11 cellular contexts compared by ENCODE assay signal in the genomic region with DNA sequence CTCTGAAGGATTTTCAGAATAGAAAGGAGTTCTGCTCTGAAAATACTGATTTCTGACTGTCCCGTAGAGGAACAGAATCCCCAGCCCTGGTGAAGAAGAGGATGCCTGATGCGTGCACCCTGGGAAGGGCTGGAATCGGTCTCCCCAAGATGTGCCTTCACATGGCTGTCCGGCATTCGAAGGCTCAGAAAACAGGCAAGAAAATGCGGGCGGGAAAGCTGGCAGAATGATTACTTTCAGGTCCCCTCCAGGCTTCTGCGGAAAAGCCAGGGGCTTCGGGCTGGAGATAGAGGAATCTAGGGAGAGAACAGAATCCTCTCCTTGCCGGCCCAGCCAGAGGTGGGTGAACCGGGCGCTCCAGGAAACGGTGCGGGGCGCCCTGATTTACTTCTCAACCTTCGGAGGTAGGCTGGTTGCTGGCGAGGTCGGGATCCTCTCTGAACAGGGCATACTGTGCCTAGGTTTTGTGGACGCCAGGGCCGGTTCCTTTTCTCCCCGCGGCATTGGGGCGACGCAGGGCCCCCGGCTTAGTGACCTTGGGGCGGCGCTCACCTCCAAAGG. TPM values are rescaled to one million over a fixed set of nuclear protein-coding genes. Genes with fewer than 3 reads are reported as not detected.
DNase-seq lines count a peak whose midpoint lies in the region; ATAC-seq and TF ChIP-seq lines count a peak whose summit lies in the region.
"Had no signal": no experiment of that assay in that cellular context is flagged by ENCODE, and none has a peak within 500 bp of the region (broad histone marks: within the 10 kb centered on the region; RNA-seq: fewer than 3 reads in every experiment).

No MANE protein-coding gene starts in this region.

- H3K27ac ChIP-seq in fibroblast of lung (ENCODE audit: insufficient read depth, low read length) (no peak overlapping the region), osteoblast (ENCODE audit: low read depth, low read length) (no peak overlapping the region)

- H3K27me3 ChIP-seq in NT2/D1 (ENCODE audit: insufficient read depth, insufficient read length), result peaks cover 86% of the 10 kb centered on the region
- H3K27me3 ChIP-seq in fibroblast of lung (ENCODE audit: control insufficient read depth, insufficient read depth, low read length), result peaks cover 77% of the 10 kb centered on the region
- H3K27me3 ChIP-seq in osteoblast (ENCODE audit: insufficient read depth, low read length), result peaks cover 78% of the 10 kb centered on the region

- H3K36me3 Mint-ChIP-seq in CD14-positive monocyte, result peaks cover 6 to 23% of the 10 kb centered on the region in 2 donors

- TF ChIP-seq CTCF in CD14-positive monocyte (IDR thresholded peaks at IDR 0.05), result no peak
- no peak for TF ChIP-seq CTCF in fibroblast of lung (conservative IDR thresholded peaks at IDR 0.05 in 1 of 2, IDR thresholded peaks at IDR 0.05 in 1 of 2; ENCODE audit: low read depth in 1 of 2, low read length in 2 of 2)
- no peak for TF ChIP-seq CTCF in osteoblast (IDR thresholded peaks at IDR 0.05; ENCODE audit: extremely low read depth, low read depth, low read length)

- DNase-seq in CD14-positive monocyte (ENCODE audit: low spot score), result no peak
- DNase-seq in NT2/D1 (ENCODE audit: low read depth, low spot score), result no peak
- DNase-seq in fibroblast of lung (ENCODE audit: low read depth in 2 of 2), result no peak
- DNase-seq in osteoblast (ENCODE audit: insufficient read length, low spot score, missing footprints), result peak; percentile 91
- no peak for DNase-seq in medulla oblongata (ENCODE audit: extremely low spot score)
- DNase-seq: amniotic stem cell had no signal

- H3K9me3 ChIP-seq in NT2/D1 (ENCODE audit: insufficient read depth, low read length) (no peaks in the 10 kb centered on the region), fibroblast of lung (ENCODE audit: control insufficient read depth, insufficient read depth, low read depth, low read length) (no peaks in the 10 kb centered on the region), osteoblast (ENCODE audit: low read depth, low read length) (no peaks in the 10 kb centered on the region)

- H3K9ac ChIP-seq in NT2/D1 (ENCODE audit: insufficient read length, low read depth), result peak overlapping the region; percentile 79
- no peak overlapping the region for H3K9ac ChIP-seq in fibroblast of lung (ENCODE audit: insufficient read depth, low read length)

- no peak overlapping the region for H3K27ac Mint-ChIP-seq in CD14-positive monocyte
- H3K27ac Mint-ChIP-seq: T-helper 2 cell treated with Interferon-gamma antibody and Interleukin-4, amounts not matched to agents 5 μg/mL and 100 μg/mL, for 36 hours had no signal

- H3K4me3 ChIP-seq in NT2/D1 (ENCODE audit: insufficient read length, low read depth) (peak overlapping the region; percentile 41), fibroblast of lung (replicated peaks in 1 of 4; ENCODE audit: control extremely low read depth in 1 of 4, insufficient read depth in 1 of 4, low read depth in 3 of 4, low read length in 4 of 4) (peak overlapping the region in 2 of 4 experiments; percentile 19 to 32), osteoblast (ENCODE audit: insufficient read depth, low read length) (peak overlapping the region; percentile 56)

- no peak for ATAC-seq in GM19035 (IDR thresholded peaks at IDR 0.05; ENCODE audit: unreplicated experiment)
- ATAC-seq in GM21381 (IDR thresholded peaks at IDR 0.05; ENCODE audit: unreplicated experiment), result no peak
- no peak for ATAC-seq in HG03439 (IDR thresholded peaks at IDR 0.05; ENCODE audit: unreplicated experiment)

- peak overlapping the region; percentile 59 for H3K4me2 ChIP-seq in fibroblast of lung (ENCODE audit: extremely low read depth, insufficient read depth, low read length)
- peak overlapping the region; percentile 72 for H3K4me2 ChIP-seq in osteoblast (ENCODE audit: insufficient read depth, low read length)

- H3K4me3 Mint-ChIP-seq in CD14-positive monocyte, result peak overlapping the region; percentile 59 to 84

- H2AFZ ChIP-seq in fibroblast of lung (ENCODE audit: low read length) (no peak overlapping the region), osteoblast (ENCODE audit: low read length) (no peak overlapping the region)

- intact Hi-C loops in CD14-positive monocyte (cut with micrococcal nuclease), result no loop called here

- peaks cover 41% of the 10 kb centered on the region for H3K4me1 Mint-ChIP-seq in CD14-positive monocyte

- H4K20me1 ChIP-seq in fibroblast of lung (ENCODE audit: control insufficient read depth, extremely low read depth, insufficient read depth, low read length) (no peaks in the 10 kb centered on the region), osteoblast (ENCODE audit: insufficient read depth, low read length) (peaks cover 2% of the 10 kb centered on the region)

- no peaks in the 10 kb centered on the region for H3K36me3 ChIP-seq in NT2/D1 (ENCODE audit: insufficient read depth, insufficient read length, low read length)
- no peaks in the 10 kb centered on the region for H3K36me3 ChIP-seq in fibroblast of lung (ENCODE audit: control insufficient read depth, insufficient read depth, low read length)
- no peaks in the 10 kb centered on the region for H3K36me3 ChIP-seq in osteoblast (ENCODE audit: insufficient read depth, low read length)

- peaks cover 85 to 90% (median 88%) of the 10 kb centered on the region in 3 donors for H3K27me3 Mint-ChIP-seq in CD14-positive monocyte (ENCODE audit: low read depth in 3 of 3)

- peaks cover 0 to 34% (median 22%) of the 10 kb centered on the region in 7 donors for H3K9me3 Mint-ChIP-seq in CD14-positive monocyte
- H3K9me3 Mint-ChIP-seq: T-helper 2 cell treated with Interferon-gamma antibody and Interleukin-4, amounts not matched to agents 5 μg/mL and 100 μg/mL, for 36 hours had no signal

- H3K79me2 ChIP-seq in fibroblast of lung (ENCODE audit: control insufficient read depth, insufficient read depth, low read length) (no peaks in the 10 kb centered on the region), osteoblast (ENCODE audit: insufficient read depth, low read length) (no peaks in the 10 kb centered on the region)

- H3K4me1 ChIP-seq in NT2/D1 (ENCODE audit: insufficient read depth, insufficient read length), result peaks cover 8% of the 10 kb centered on the region
- H3K4me1 ChIP-seq in fibroblast of lung (ENCODE audit: control insufficient read depth, extremely low read depth, insufficient read depth, low read length), result no peaks in the 10 kb centered on the region
- no peaks in the 10 kb centered on the region for H3K4me1 ChIP-seq in osteoblast (ENCODE audit: insufficient read depth, low read length)

RNA-seq across cellular contexts. Expression of a gene that starts 2.5 kb away (rescaled TPM):
- polyA plus RNA-seq in CD14-positive monocyte (not detected), fibroblast of lung (0.03 TPM in 1 of 2 replicates, not detected in the other)
- total RNA-seq in fibroblast of lung (not detected in 2 replicates), osteoblast (0.36 TPM in 1 of 2 replicates, not detected in the other)
- polyA plus RNA-seq in fibroblast of lung (2012), result not detected in 2 replicates
- not detected in 2 replicates for polyA minus RNA-seq in fibroblast of lung (ENCODE audit: low replicate concordance)
- total RNA-seq: lower leg skin had no signal

RNA-seq across cellular contexts. Expression of a gene that starts 2.6 kb away (rescaled TPM):
- polyA plus RNA-seq in CD14-positive monocyte, result not detected
- under 0.01 TPM in 2 replicates for total RNA-seq in fibroblast of lung
- 0.02 and 0.03 TPM in 2 replicates for polyA plus RNA-seq in fibroblast of lung
- 0.06 and 0.07 TPM in 2 replicates for polyA plus RNA-seq in fibroblast of lung (2012)
- not detected in 2 replicates for polyA minus RNA-seq in fibroblast of lung (ENCODE audit: low replicate concordance)
- total RNA-seq in osteoblast, result under 0.01 and 0.36 TPM in 2 replicates
- total RNA-seq: lower leg skin had no signal

RNA-seq across cellular contexts. Expression of a gene that starts 56.5 kb away (rescaled TPM):
- polyA plus RNA-seq in CD14-positive monocyte, result not detected
- total RNA-seq in fibroblast of lung, result not detected in 2 replicates
- not detected in 2 replicates for polyA plus RNA-seq in fibroblast of lung
- not detected in 2 replicates for polyA plus RNA-seq in fibroblast of lung (2012)
- polyA minus RNA-seq in fibroblast of lung (ENCODE audit: low replicate concordance), result not detected in 2 replicates
- not detected in 2 replicates for total RNA-seq in osteoblast
- total RNA-seq: lower leg skin had no signal
